In the genomic region with DNA sequence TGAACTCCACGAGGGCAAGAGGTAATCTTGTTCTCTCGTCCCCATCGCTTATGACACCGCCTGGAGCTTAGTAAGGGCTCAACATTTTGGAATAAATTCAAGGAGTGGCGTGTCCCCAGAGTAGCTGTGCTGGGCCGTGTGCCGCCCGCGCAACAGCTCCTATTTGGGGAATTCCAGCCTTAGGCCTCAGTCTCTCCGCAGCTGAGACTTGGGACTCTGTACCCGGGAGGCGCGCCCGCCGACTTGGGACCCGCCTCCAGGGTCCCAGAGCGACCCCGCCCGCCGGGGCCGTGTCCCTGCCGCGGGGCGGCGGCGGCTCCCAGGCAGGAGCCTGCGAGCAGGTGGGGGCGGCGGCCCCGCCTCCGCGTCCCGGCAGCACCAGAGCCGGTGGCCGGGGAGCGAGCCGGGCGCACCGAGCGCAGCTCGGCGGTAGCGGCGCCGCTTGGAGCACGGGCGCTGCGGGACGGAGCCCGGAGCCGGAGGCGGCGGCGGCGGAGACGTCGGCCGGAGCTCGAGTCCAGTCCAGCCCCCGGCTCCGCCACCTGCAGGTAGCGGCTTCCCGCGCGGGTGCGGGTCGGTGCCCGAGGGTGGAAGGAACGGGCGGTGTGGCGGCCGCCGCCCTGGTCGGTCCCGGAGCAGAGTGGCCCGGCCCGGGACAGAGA, we compare ENCODE assay signal across 1 cellular context.
TF ChIP-seq lines count a peak whose summit lies in the region.

Gene WIPF3 (plus strand): TSS at position 378 of the 662 bp plus-strand sequence. CDS start 28,217 bp downstream, outside the sequence.

TF ChIP-seq in WTC11, 78 proteins besides CTCF, POLR2A, EP300 and RAD21 (continued from another document):
- TF ChIP-seq SMAD4 (CRISPR knock-in tag; IDR thresholded peaks at IDR 0.05) (no peak), ESRRA (CRISPR knock-in tag; IDR thresholded peaks at IDR 0.05; ENCODE audit: borderline replicate concordance) (no peak), ZNF396 (CRISPR knock-in tag; IDR thresholded peaks at IDR 0.05; ENCODE audit: borderline replicate concordance) (no peak), NR2C2 (CRISPR knock-in tag; IDR thresholded peaks at IDR 0.05) (no peak), ZNF416 (CRISPR knock-in tag; IDR thresholded peaks at IDR 0.05) (no peak), MYBL2 (CRISPR knock-in tag; IDR thresholded peaks at IDR 0.05) (no peak), KAT7 (CRISPR knock-in tag; IDR thresholded peaks at IDR 0.05; ENCODE audit: borderline replicate concordance) (peak; percentile 63; the same call in 1 of the 2 replicates), NFATC4 (CRISPR knock-in tag; IDR thresholded peaks at IDR 0.05) (no peak), TEAD1 (CRISPR knock-in tag; IDR thresholded peaks at IDR 0.05) (no peak), E2F5 (CRISPR knock-in tag; IDR thresholded peaks at IDR 0.05) (no peak), ZNF263 (CRISPR knock-in tag; IDR thresholded peaks at IDR 0.05; ENCODE audit: low read depth) (no peak), SOX15 (CRISPR knock-in tag; IDR thresholded peaks at IDR 0.05) (no peak), IRF1 (CRISPR knock-in tag; IDR thresholded peaks at IDR 0.05) (no peak), FOXP1 (CRISPR knock-in tag; IDR thresholded peaks at IDR 0.05; ENCODE audit: borderline replicate concordance) (no peak; the same call in 1 of the 2 replicates), FOXP4 (CRISPR knock-in tag; IDR thresholded peaks at IDR 0.05) (0 out of 2 replicates have a peak, but pooled peaks have one; percentile 24), RELA (CRISPR knock-in tag; IDR thresholded peaks at IDR 0.05; ENCODE audit: borderline replicate concordance) (no peak), ZBTB21 (CRISPR knock-in tag; IDR thresholded peaks at IDR 0.05; ENCODE audit: borderline replicate concordance) (no peak)
- TF ChIP-seq, protein P1, sequence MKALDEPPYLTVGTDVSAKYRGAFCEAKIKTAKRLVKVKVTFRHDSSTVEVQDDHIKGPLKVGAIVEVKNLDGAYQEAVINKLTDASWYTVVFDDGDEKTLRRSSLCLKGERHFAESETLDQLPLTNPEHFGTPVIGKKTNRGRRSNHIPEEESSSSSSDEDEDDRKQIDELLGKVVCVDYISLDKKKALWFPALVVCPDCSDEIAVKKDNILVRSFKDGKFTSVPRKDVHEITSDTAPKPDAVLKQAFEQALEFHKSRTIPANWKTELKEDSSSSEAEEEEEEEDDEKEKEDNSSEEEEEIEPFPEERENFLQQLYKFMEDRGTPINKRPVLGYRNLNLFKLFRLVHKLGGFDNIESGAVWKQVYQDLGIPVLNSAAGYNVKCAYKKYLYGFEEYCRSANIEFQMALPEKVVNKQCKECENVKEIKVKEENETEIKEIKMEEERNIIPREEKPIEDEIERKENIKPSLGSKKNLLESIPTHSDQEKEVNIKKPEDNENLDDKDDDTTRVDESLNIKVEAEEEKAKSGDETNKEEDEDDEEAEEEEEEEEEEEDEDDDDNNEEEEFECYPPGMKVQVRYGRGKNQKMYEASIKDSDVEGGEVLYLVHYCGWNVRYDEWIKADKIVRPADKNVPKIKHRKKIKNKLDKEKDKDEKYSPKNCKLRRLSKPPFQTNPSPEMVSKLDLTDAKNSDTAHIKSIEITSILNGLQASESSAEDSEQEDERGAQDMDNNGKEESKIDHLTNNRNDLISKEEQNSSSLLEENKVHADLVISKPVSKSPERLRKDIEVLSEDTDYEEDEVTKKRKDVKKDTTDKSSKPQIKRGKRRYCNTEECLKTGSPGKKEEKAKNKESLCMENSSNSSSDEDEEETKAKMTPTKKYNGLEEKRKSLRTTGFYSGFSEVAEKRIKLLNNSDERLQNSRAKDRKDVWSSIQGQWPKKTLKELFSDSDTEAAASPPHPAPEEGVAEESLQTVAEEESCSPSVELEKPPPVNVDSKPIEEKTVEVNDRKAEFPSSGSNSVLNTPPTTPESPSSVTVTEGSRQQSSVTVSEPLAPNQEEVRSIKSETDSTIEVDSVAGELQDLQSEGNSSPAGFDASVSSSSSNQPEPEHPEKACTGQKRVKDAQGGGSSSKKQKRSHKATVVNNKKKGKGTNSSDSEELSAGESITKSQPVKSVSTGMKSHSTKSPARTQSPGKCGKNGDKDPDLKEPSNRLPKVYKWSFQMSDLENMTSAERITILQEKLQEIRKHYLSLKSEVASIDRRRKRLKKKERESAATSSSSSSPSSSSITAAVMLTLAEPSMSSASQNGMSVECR (CRISPR knock-in tag; IDR thresholded peaks at IDR 0.05; ENCODE audit: borderline replicate concordance) = 0 out of 2 replicates have a peak, but pooled peaks have one; percentile 10
- TF ChIP-seq, protein P2, sequence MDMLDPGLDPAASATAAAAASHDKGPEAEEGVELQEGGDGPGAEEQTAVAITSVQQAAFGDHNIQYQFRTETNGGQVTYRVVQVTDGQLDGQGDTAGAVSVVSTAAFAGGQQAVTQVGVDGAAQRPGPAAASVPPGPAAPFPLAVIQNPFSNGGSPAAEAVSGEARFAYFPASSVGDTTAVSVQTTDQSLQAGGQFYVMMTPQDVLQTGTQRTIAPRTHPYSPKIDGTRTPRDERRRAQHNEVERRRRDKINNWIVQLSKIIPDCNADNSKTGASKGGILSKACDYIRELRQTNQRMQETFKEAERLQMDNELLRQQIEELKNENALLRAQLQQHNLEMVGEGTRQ (CRISPR knock-in tag; IDR thresholded peaks at IDR 0.05) = no peak
